In genomic region chr5:124824637-124825158, GRCh38 we compare ENCODE assay signal across 10 cellular contexts.
DNase-seq lines count a peak whose midpoint lies in the region; ATAC-seq and TF ChIP-seq lines count a peak whose summit lies in the region.
"Had no signal": no experiment of that assay in that cellular context is flagged by ENCODE, and none has a peak within 500 bp of the region (broad histone marks: within the 10 kb centered on the region; RNA-seq: fewer than 3 reads in every experiment).

No MANE protein-coding gene starts in this region.

- peak overlapping the region; percentile 94 for H3K27ac ChIP-seq in DOHH2 (ENCODE audit: low read depth, low read length)
- no peak overlapping the region for H3K27ac ChIP-seq in epithelial cell of prostate
- no peak overlapping the region for H3K27ac ChIP-seq in parathyroid adenoma
- H3K27ac ChIP-seq in esophagus muscularis mucosa (replicated peaks in 1 of 4), result no peak overlapping the region

- H3K27me3 Mint-ChIP-seq in WTC11 (ENCODE audit: low read depth), result no peaks in the 10 kb centered on the region

- TF ChIP-seq POLR2A in esophagus muscularis mucosa (IDR thresholded peaks at IDR 0.05; ENCODE audit: low read depth), result no peak

- peaks cover 2% of the 10 kb centered on the region; the same call in 1 of the 2 replicates for H3K9me3 Mint-ChIP-seq in WTC11

- CTCF ChIA-PET in WTC11 (lab: Charles Lee), result no interaction called here

- ATAC-seq in GM21423 (IDR thresholded peaks at IDR 0.05; ENCODE audit: unreplicated experiment) (no peak), left ventricle myocardium superior (no peak), WTC11 (no peak)
- ATAC-seq: stimulated activated naive CD8-positive, alpha-beta T cell treated with anti-CD3 and anti-CD28 coated beads, Interleukin-15, amount 100 ng/mL, for 72 hours had no signal

- peaks cover 17% of the 10 kb centered on the region for H3F3A ChIP-seq in DOHH2 (ENCODE audit: control insufficient read depth, insufficient read depth)

- H3K79me2 ChIP-seq in DOHH2 (ENCODE audit: control insufficient read depth, low read length) (no peaks in the 10 kb centered on the region), parathyroid adenoma (no peaks in the 10 kb centered on the region)

- TF ChIP-seq EP300 in esophagus muscularis mucosa (IDR thresholded peaks at IDR 0.05), result no peak

- DNase-seq in NCI-H226, result peak; percentile 89
- peak; percentile 73 for DNase-seq in epithelial cell of prostate (ENCODE audit: low read depth, low spot score)
- DNase-seq in esophagus muscularis mucosa (ENCODE audit: extremely low spot score), result no peak
- no peak for DNase-seq in left ventricle myocardium superior
- no peak for DNase-seq in WTC11 (ENCODE audit: low spot score)
- DNase-seq: stimulated activated naive CD8-positive, alpha-beta T cell treated with anti-CD3 and anti-CD28 coated beads, Interleukin-15, amount 100 ng/mL, for 72 hours had no signal

- H3K36me3 ChIP-seq in DOHH2 (ENCODE audit: control insufficient read depth, low read length) (no peaks in the 10 kb centered on the region), parathyroid adenoma (ENCODE audit: control insufficient read depth, insufficient read depth, low read length) (no peaks in the 10 kb centered on the region), esophagus muscularis mucosa (no peaks in the 10 kb centered on the region)

- H3K9me2 ChIP-seq in DOHH2 (replicated peaks; ENCODE audit: control insufficient read depth, low read length), result no peaks in the 10 kb centered on the region

- no peaks in the 10 kb centered on the region for H3K9me3 ChIP-seq in DOHH2 (ENCODE audit: control insufficient read depth, insufficient read depth, low read length)
- H3K9me3 ChIP-seq in parathyroid adenoma (ENCODE audit: control insufficient read depth, low read length), result no peaks in the 10 kb centered on the region
- H3K9me3 ChIP-seq in esophagus muscularis mucosa, result no peaks in the 10 kb centered on the region

- H3K4me1 ChIP-seq in DOHH2 (ENCODE audit: control insufficient read depth, low read length) (peaks cover 64% of the 10 kb centered on the region), parathyroid adenoma (no peaks in the 10 kb centered on the region), esophagus muscularis mucosa (peaks cover 0 to 24% (median 21%) of the 10 kb centered on the region in 4 donors)

- intact Hi-C loops in esophagus muscularis mucosa (cut with DNase I) (no loop called here), left ventricle myocardium superior (cut with micrococcal nuclease) (no loop called here)

- H3K4me1 Mint-ChIP-seq in WTC11, result peaks cover 15% of the 10 kb centered on the region
- H3K4me1 Mint-ChIP-seq: stimulated activated naive CD8-positive, alpha-beta T cell treated with anti-CD3 and anti-CD28 coated beads, Interleukin-15, amount 100 ng/mL, for 72 hours had no signal

- no peaks in the 10 kb centered on the region for H3K36me3 Mint-ChIP-seq in WTC11

- TF ChIP-seq CTCF in DOHH2 (IDR thresholded peaks at IDR 0.05; ENCODE audit: low read depth, low read length, poor library complexity, severe bottlenecking), result no peak
- TF ChIP-seq CTCF in parathyroid adenoma (IDR thresholded peaks at IDR 0.05), result no peak
- TF ChIP-seq CTCF in esophagus muscularis mucosa (IDR thresholded peaks at IDR 0.05), result no peak
- TF ChIP-seq CTCF in WTC11 (IDR thresholded peaks at IDR 0.05), result no peak

- H3K27me3 ChIP-seq in DOHH2 (ENCODE audit: control insufficient read depth, low read length) (no peaks in the 10 kb centered on the region), parathyroid adenoma (ENCODE audit: control insufficient read depth, insufficient read depth, low read length) (no peaks in the 10 kb centered on the region), esophagus muscularis mucosa (no peaks in the 10 kb centered on the region)

- H3K4me3 Mint-ChIP-seq in WTC11, result no peak overlapping the region
- H3K4me3 Mint-ChIP-seq: stimulated activated naive CD8-positive, alpha-beta T cell treated with anti-CD3 and anti-CD28 coated beads, Interleukin-15, amount 100 ng/mL, for 72 hours had no signal

- peak overlapping the region; percentile 3 for H2AFZ ChIP-seq in parathyroid adenoma

- H3K4me2 ChIP-seq in DOHH2 (ENCODE audit: low read length) (peak overlapping the region; percentile 70), parathyroid adenoma (ENCODE audit: low read length) (no peak overlapping the region)

- no peaks in the 10 kb centered on the region for H4K20me1 ChIP-seq in DOHH2 (ENCODE audit: control insufficient read depth, insufficient read depth, low read depth, low read length)

- H3K27ac Mint-ChIP-seq in WTC11, result no peak overlapping the region
- H3K27ac Mint-ChIP-seq: stimulated activated naive CD8-positive, alpha-beta T cell treated with anti-CD3 and anti-CD28 coated beads, Interleukin-15, amount 100 ng/mL, for 72 hours had no signal

- POLR2A ChIA-PET in WTC11 (lab: Charles Lee), result no interaction called here

- WGBS in esophagus muscularis mucosa, result 63% methylated on average over 4 of the region's 4 CpGs

- H3K4me3 ChIP-seq in DOHH2 (ENCODE audit: low read length) (peak overlapping the region; percentile 61), parathyroid adenoma (ENCODE audit: low read depth, low read length) (no peak overlapping the region), esophagus muscularis mucosa (no peak overlapping the region)
- H3K4me3 ChIP-seq: skin epidermis had no signal

- H3K9ac ChIP-seq in parathyroid adenoma, result no peak overlapping the region

TF ChIP-seq in WTC11, 78 proteins besides CTCF, POLR2A, EP300 and RAD21:
- TF ChIP-seq TP53 (CRISPR knock-in tag; IDR thresholded peaks at IDR 0.05) (no peak), E2F4 (CRISPR knock-in tag; IDR thresholded peaks at IDR 0.05; ENCODE audit: borderline replicate concordance, low read depth) (no peak), ZNF263 (CRISPR knock-in tag; IDR thresholded peaks at IDR 0.05; ENCODE audit: low read depth) (no peak), GABPB1 (CRISPR knock-in tag; IDR thresholded peaks at IDR 0.05) (no peak), ZNF512 (CRISPR knock-in tag; IDR thresholded peaks at IDR 0.05; ENCODE audit: borderline replicate concordance) (no peak), SMAD4 (CRISPR knock-in tag; IDR thresholded peaks at IDR 0.05) (no peak), JUN (CRISPR knock-in tag; IDR thresholded peaks at IDR 0.05) (no peak), ZNF121 (CRISPR knock-in tag; IDR thresholded peaks at IDR 0.05) (no peak)
TF ChIP-seq in WTC11: peak in this region for 0.

Comparison
In these comparisons a context has a peak if more than half of its experiments do, and no peak if none do; other contexts are left out.
1. DNase-seq: peak in NCI-H226 (single experiment) and epithelial cell of prostate (single experiment); none in esophagus muscularis mucosa (single experiment), left ventricle myocardium superior (single experiment) and WTC11 (single experiment).